8 cellular contexts compared by ENCODE assay signal in genomic region chr2:173355132-173355865, GRCh38. TPM values are rescaled to one million over a fixed set of nuclear protein-coding genes. Genes with fewer than 3 reads are reported as not detected.
A peak's percentile ranks its signal among the peaks of the same experiment; 100 is the strongest.
DNase-seq lines count a peak whose midpoint lies in the region; ATAC-seq, FAIRE-seq and TF ChIP-seq lines count a peak whose summit lies in the region.

No MANE protein-coding gene starts in this region.

- no peaks in the 10 kb centered on the region for H3K36me3 ChIP-seq in left ventricle myocardium inferior

- FAIRE-seq in GM19239 (lab: Jason Lieb, UNC) = no peak

- H3K4me1 ChIP-seq in left ventricle myocardium inferior = peaks cover 22% of the 10 kb centered on the region

- H3K9me3 ChIP-seq in left ventricle myocardium inferior (replicated peaks) = no peaks in the 10 kb centered on the region

- H3K27ac ChIP-seq in left ventricle myocardium inferior (replicated peaks) = peak overlapping the region; percentile 68

- ATAC-seq in HG03378 (IDR thresholded peaks at IDR 0.05; ENCODE audit: unreplicated experiment) = peak; percentile 33

- no peak for TF ChIP-seq CTCF in left ventricle myocardium inferior (IDR thresholded peaks at IDR 0.05; ENCODE audit: borderline replicate concordance)
- TF ChIP-seq CTCF in retinal pigment epithelial cell (conservative IDR thresholded peaks at IDR 0.05; ENCODE audit: low read depth, low read length) = no peak

- H3K4me3 ChIP-seq in left ventricle myocardium inferior = peak overlapping the region; percentile 81
- peak overlapping the region; percentile 79 for H3K4me3 ChIP-seq in retinal pigment epithelial cell (ENCODE audit: low read length)

- intact Hi-C loops in left ventricle myocardium inferior (cut with micrococcal nuclease) = no loop called here

- DNase-seq in COR-L47 (lab: John Stamatoyannopoulos, UW) (peak; percentile 37), GM19239 (ENCODE audit: insufficient read length, low spot score) (peak; percentile 28), NOMO-1 treated with DMSO at 0.1 percent for 48 hours (lab: John Stamatoyannopoulos, UW; ENCODE audit: unreplicated experiment) (peak; percentile 52), left ventricle myocardium inferior (peak; percentile 32), retinal pigment epithelial cell (ENCODE audit: low read depth) (no peak), OCI-M2 (lab: John Stamatoyannopoulos, UW; ENCODE audit: unreplicated experiment) (no peak)
- peak; percentile 19 for DNase-seq in activated naive CD4-positive, alpha-beta T cell treated with anti-CD3 and anti-CD28 coated beads, Interleukin-2, amount 50 U/mL, for 16 hours

- peaks cover 62% of the 10 kb centered on the region for H3K27me3 ChIP-seq in left ventricle myocardium inferior (ENCODE audit: low read depth)

RNA-seq across cellular contexts. Expression of gene CDCA7, which starts 0.6 kb away (rescaled TPM):
- 0.96 TPM for total RNA-seq in left ventricle myocardium inferior

Comparison
In these comparisons a context has a peak if more than half of its experiments do, and no peak if none do; other contexts are left out.
1. DNase-seq: peak in COR-L47 (single experiment), GM19239 (single experiment), NOMO-1 treated with DMSO at 0.1 percent for 48 hours (single experiment), activated naive CD4-positive, alpha-beta T cell treated with anti-CD3 and anti-CD28 coated beads, Interleukin-2, amount 50 U/mL, for 16 hours (single experiment) and left ventricle myocardium inferior (single experiment); none in retinal pigment epithelial cell (single experiment) and OCI-M2 (single experiment).